1 cellular context compared by ENCODE assay signal in genomic region chrX:118520858-118521206, GRCh38.
TF ChIP-seq lines count a peak whose summit lies in the region.

No MANE protein-coding gene starts in this region.

TF ChIP-seq in A549, 52 proteins besides CTCF, POLR2A, EP300 and RAD21 (continued from another document):
- TF ChIP-seq RNF2 (IDR thresholded peaks at IDR 0.05; ENCODE audit: borderline replicate concordance, low read depth) (no peak), BHLHE40 (IDR thresholded peaks at IDR 0.05; ENCODE audit: low read depth, low read length) (no peak), CBX2 (IDR thresholded peaks at IDR 0.05; ENCODE audit: borderline replicate concordance, low read depth) (no peak)
